ENCODE assay signal across 26 cellular contexts in genomic region chr7:128917061-128917460, GRCh38. TPM values are rescaled to one million over a fixed set of nuclear protein-coding genes. Genes with fewer than 3 reads are reported as not detected.
"Had no signal": no experiment of that assay in that cellular context is flagged by ENCODE, and none has a peak within 500 bp of the region (broad histone marks: within the 10 kb centered on the region; RNA-seq: fewer than 3 reads in every experiment).

No MANE protein-coding gene starts in this region.

- H3K9me3 ChIP-seq: gastrocnemius medialis, prostate gland, right atrium auricular region, stomach, suprapubic skin, tibial nerve, uterus had no signal

- H3K36me3 ChIP-seq: gastrocnemius medialis, neural progenitor cell, prostate gland, right atrium auricular region, stomach, suprapubic skin, tibial nerve, uterus had no signal

- H3K27me3 ChIP-seq: uterus had no signal

- H3K27ac ChIP-seq: gastrocnemius medialis, neural progenitor cell, prostate gland, right atrium auricular region, stomach, suprapubic skin, tibial nerve, uterus had no signal

- H3K27ac Mint-ChIP-seq: activated CD4-positive, alpha-beta memory T cell treated with anti-CD3 and anti-CD28 coated beads for 36 hours; activated naive CD8-positive, alpha-beta T cell treated with anti-CD3 and anti-CD28 coated beads, Interleukin-2, amount 50 U/mL, for 24 hours had no signal

- H3K4me3 Mint-ChIP-seq: activated CD4-positive, alpha-beta memory T cell treated with anti-CD3 and anti-CD28 coated beads for 36 hours; activated naive CD8-positive, alpha-beta T cell treated with anti-CD3 and anti-CD28 coated beads, Interleukin-2, amount 50 U/mL, for 24 hours; neural progenitor cell had no signal

- DNase-seq: activated CD4-positive, alpha-beta memory T cell treated with anti-CD3 and anti-CD28 coated beads for 36 hours; activated CD4-positive, alpha-beta T cell treated with anti-CD3 and anti-CD28 coated beads for 48 hours; activated gamma-delta T cell; activated naive CD4-positive, alpha-beta T cell treated with anti-CD3 and anti-CD28 coated beads, Interleukin-2, amount 50 U/mL, for 16 hours; activated naive CD8-positive, alpha-beta T cell treated with anti-CD3 and anti-CD28 coated beads, Interleukin-2, amount 50 U/mL, for 24 hours; activated T-cell treated with anti-CD3 and anti-CD28 coated beads, Interleukin-2, amount 50 U/mL, for 48 hours; caudate nucleus; dermis blood vessel endothelial cell; effector memory CD4-positive, alpha-beta T cell; gastrocnemius medialis; hippocampal formation; mesenchymal stem cell; naive B cell; stimulated activated CD4-positive, alpha-beta T cell treated with anti-CD3 and anti-CD28 coated beads, Interleukin-1b, Interleukin-23, amount 100 ng/mL, for 48 hours; stomach; T-helper 1 cell; T-helper 9 cell; uterus had no signal

- H3K9me3 Mint-ChIP-seq: activated CD4-positive, alpha-beta memory T cell treated with anti-CD3 and anti-CD28 coated beads for 36 hours; activated naive CD8-positive, alpha-beta T cell treated with anti-CD3 and anti-CD28 coated beads, Interleukin-2, amount 50 U/mL, for 24 hours; naive B cell had no signal

- ATAC-seq: activated naive CD8-positive, alpha-beta T cell treated with anti-CD3 and anti-CD28 coated beads, Interleukin-2, amount 50 U/mL, for 24 hours; esophagus mucosa; gastrocnemius medialis had no signal

- H3K4me3 ChIP-seq: gastrocnemius medialis, neural progenitor cell, prostate gland, right atrium auricular region, stomach, suprapubic skin, tibial nerve, uterus had no signal

- H3K36me3 Mint-ChIP-seq: activated CD4-positive, alpha-beta memory T cell treated with anti-CD3 and anti-CD28 coated beads for 36 hours; brain; naive B cell; neural progenitor cell had no signal

- H3K4me1 ChIP-seq: prostate gland, uterus had no signal

RNA-seq across cellular contexts. Expression of gene KCP, which starts 6.6 kb away (rescaled TPM):
- total RNA-seq: endothelial cell of umbilical vein, right atrium auricular region had no signal
- polyA plus RNA-seq: endothelial cell of umbilical vein had no signal
